Comparison of ENCODE assay signal across 1 cellular context in genomic region chr19:13128583-13128982, GRCh38.
TF ChIP-seq lines count a peak whose summit lies in the region.

No MANE protein-coding gene starts in this region.

TF ChIP-seq in SK-N-SH, 30 proteins besides CTCF, POLR2A, EP300 and RAD21:
- no peak for TF ChIP-seq TEAD4 (IDR thresholded peaks at IDR 0.05; ENCODE audit: borderline replicate concordance, insufficient read depth)
- no peak for TF ChIP-seq NRF1 (IDR thresholded peaks at IDR 0.05; ENCODE audit: low read depth, low read length)
- TF ChIP-seq EZH2phosphoT487 (IDR thresholded peaks at IDR 0.05; ENCODE audit: borderline replicate concordance, low read depth): no peak
- TF ChIP-seq CHD2 (IDR thresholded peaks at IDR 0.05; ENCODE audit: low read length, partially characterized antibody): no peak
- no peak for TF ChIP-seq TCF12 (IDR thresholded peaks at IDR 0.05)
- TF ChIP-seq SMC3 (IDR thresholded peaks at IDR 0.05; ENCODE audit: low read depth, low read length): no peak
- TF ChIP-seq PBX3 (IDR thresholded peaks at IDR 0.05): no peak
- no peak for TF ChIP-seq RXRA (IDR thresholded peaks at IDR 0.05; ENCODE audit: borderline replicate concordance, low read depth)
